In genomic region chr12:22459872-22460490, GRCh38 we compare ENCODE assay signal across 9 cellular contexts.
DNase-seq lines count a peak whose midpoint lies in the region; ATAC-seq, FAIRE-seq and TF ChIP-seq lines count a peak whose summit lies in the region.
"Had no signal": no experiment of that assay in that cellular context is flagged by ENCODE, and none has a peak within 500 bp of the region (broad histone marks: within the 10 kb centered on the region; RNA-seq: fewer than 3 reads in every experiment).

No MANE protein-coding gene starts in this region.

- no peaks in the 10 kb centered on the region for H3K27me3 Mint-ChIP-seq in WTC11 (ENCODE audit: low read depth)

- H3K36me3 ChIP-seq in small intestine (ENCODE audit: control insufficient read depth in 2 of 2, insufficient read depth in 2 of 2, low read length in 2 of 2) = no peaks in the 10 kb centered on the region

- CTCF ChIA-PET in WTC11 (lab: Charles Lee) = interaction anchor here (0.6 to 2.2 kb wide), 16 partner anchors 9 to 572 kb away, joined by 3 to 11 read pairs (median 3); no protein-coding TSS in a partner anchor

- no peaks in the 10 kb centered on the region for H3K9me3 Mint-ChIP-seq in WTC11

- H3K4me3 ChIP-seq in small intestine (ENCODE audit: low read depth in 1 of 2, low read length in 2 of 2) = no peak overlapping the region
- H3K4me3 ChIP-seq: BLaER1 treated with 17β-estradiol and CSF1 and Interleukin-3, amounts not matched to agents 10 nM and 100 nM had no signal

- no peak overlapping the region for H3K27ac Mint-ChIP-seq in WTC11

- WGBS in small intestine, 3 donors = 22 to 24% (median 24%) methylated on average over 3 of the region's 3 CpGs

- peak; percentile 48 for TF ChIP-seq CTCF in WTC11 (IDR thresholded peaks at IDR 0.05)

- POLR2A ChIA-PET in WTC11 (lab: Charles Lee) = no interaction called here

- DNase-seq in NCI-H1417 (lab: John Stamatoyannopoulos, UW) = peak; percentile 22 to 69 (median 56)
- no peak for DNase-seq in NCI-H1417 treated with DMSO at 0.1 percent for 48 hours (lab: John Stamatoyannopoulos, UW)
- DNase-seq in NCI-H146 (lab: John Stamatoyannopoulos, UW) = peak; percentile 75
- no peak for DNase-seq in WTC11 (ENCODE audit: low spot score)
- DNase-seq in Right ventricle myocardium superior = no peak
- peak; percentile 52 for DNase-seq in small intestine
- no peak for DNase-seq in ecto neural progenitor cell (ENCODE audit: low spot score)

- H3K36me3 Mint-ChIP-seq in WTC11 = peaks cover 2% of the 10 kb centered on the region; the same call in 1 of the 2 replicates

- no peaks in the 10 kb centered on the region for H3K9me3 ChIP-seq in small intestine (ENCODE audit: control insufficient read depth, low read depth)
- H3K9me3 ChIP-seq: BLaER1 treated with 17β-estradiol and CSF1 and Interleukin-3, amounts not matched to agents 10 nM and 100 nM had no signal

- intact Hi-C loops in Right ventricle myocardium superior (cut with DNase I) = loop anchor here (5.0 kb wide), 1 partner anchor 378 kb away; no protein-coding TSS in a partner anchor

- no peaks in the 10 kb centered on the region for H3K4me1 ChIP-seq in small intestine (ENCODE audit: control insufficient read depth in 2 of 2, insufficient read depth in 1 of 2, low read depth in 1 of 2, low read length in 1 of 2)

- no peak overlapping the region for H3K27ac ChIP-seq in small intestine (ENCODE audit: low read depth in 1 of 2, low read length in 1 of 2)
- H3K27ac ChIP-seq: BLaER1 treated with 17β-estradiol and CSF1 and Interleukin-3, amounts not matched to agents 10 nM and 100 nM had no signal

- 0 out of 2 replicates have a peak, but pooled peaks cover 3% of the 10 kb centered on the region for H3K4me1 Mint-ChIP-seq in WTC11

- ATAC-seq in GM21737 (IDR thresholded peaks at IDR 0.05; ENCODE audit: unreplicated experiment) = peak; percentile 71
- peak; percentile 77 for ATAC-seq in WTC11
- ATAC-seq in Right ventricle myocardium superior (ENCODE audit: poor library complexity) = peak; percentile 68

- H3K27me3 ChIP-seq in small intestine (ENCODE audit: control insufficient read depth in 2 of 2, insufficient read depth in 2 of 2, low read length in 2 of 2) = no peaks in the 10 kb centered on the region
- H3K27me3 ChIP-seq: BLaER1 treated with 17β-estradiol and CSF1 and Interleukin-3, amounts not matched to agents 10 nM and 100 nM had no signal

- peak; percentile 51 for FAIRE-seq in small intestine (lab: Jason Lieb, UNC)

- no peak overlapping the region for H3K4me3 Mint-ChIP-seq in WTC11

TF ChIP-seq in WTC11, 78 proteins besides CTCF, POLR2A, EP300 and RAD21:
- TF ChIP-seq, protein P1, sequence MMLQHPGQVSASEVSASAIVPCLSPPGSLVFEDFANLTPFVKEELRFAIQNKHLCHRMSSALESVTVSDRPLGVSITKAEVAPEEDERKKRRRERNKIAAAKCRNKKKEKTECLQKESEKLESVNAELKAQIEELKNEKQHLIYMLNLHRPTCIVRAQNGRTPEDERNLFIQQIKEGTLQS (CRISPR knock-in tag; conservative IDR thresholded peaks at IDR 0.05) = no peak
- TF ChIP-seq ZNF232 (CRISPR knock-in tag; IDR thresholded peaks at IDR 0.05) (no peak), STAT6 (CRISPR knock-in tag; conservative IDR thresholded peaks at IDR 0.05; ENCODE audit: low read depth) (no peak), GRHL2 (CRISPR knock-in tag; IDR thresholded peaks at IDR 0.05; ENCODE audit: insufficient replicate concordance, severe bottlenecking) (no peak), ZBTB21 (CRISPR knock-in tag; IDR thresholded peaks at IDR 0.05; ENCODE audit: borderline replicate concordance) (no peak), SMAD4 (CRISPR knock-in tag; IDR thresholded peaks at IDR 0.05) (no peak), TP53 (CRISPR knock-in tag; IDR thresholded peaks at IDR 0.05) (no peak), ELF4 (CRISPR knock-in tag; IDR thresholded peaks at IDR 0.05; ENCODE audit: low read depth) (no peak), FOXP4 (CRISPR knock-in tag; IDR thresholded peaks at IDR 0.05) (no peak), JAZF1 (CRISPR knock-in tag; IDR thresholded peaks at IDR 0.05) (no peak)
- TF ChIP-seq, protein P2, sequence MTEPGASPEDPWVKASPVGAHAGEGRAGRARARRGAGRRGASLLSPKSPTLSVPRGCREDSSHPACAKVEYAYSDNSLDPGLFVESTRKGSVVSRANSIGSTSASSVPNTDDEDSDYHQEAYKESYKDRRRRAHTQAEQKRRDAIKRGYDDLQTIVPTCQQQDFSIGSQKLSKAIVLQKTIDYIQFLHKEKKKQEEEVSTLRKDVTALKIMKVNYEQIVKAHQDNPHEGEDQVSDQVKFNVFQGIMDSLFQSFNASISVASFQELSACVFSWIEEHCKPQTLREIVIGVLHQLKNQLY (CRISPR knock-in tag; IDR thresholded peaks at IDR 0.05) = no peak
- TF ChIP-seq, protein P3, sequence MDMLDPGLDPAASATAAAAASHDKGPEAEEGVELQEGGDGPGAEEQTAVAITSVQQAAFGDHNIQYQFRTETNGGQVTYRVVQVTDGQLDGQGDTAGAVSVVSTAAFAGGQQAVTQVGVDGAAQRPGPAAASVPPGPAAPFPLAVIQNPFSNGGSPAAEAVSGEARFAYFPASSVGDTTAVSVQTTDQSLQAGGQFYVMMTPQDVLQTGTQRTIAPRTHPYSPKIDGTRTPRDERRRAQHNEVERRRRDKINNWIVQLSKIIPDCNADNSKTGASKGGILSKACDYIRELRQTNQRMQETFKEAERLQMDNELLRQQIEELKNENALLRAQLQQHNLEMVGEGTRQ (CRISPR knock-in tag; IDR thresholded peaks at IDR 0.05) = no peak

Comparison
In these comparisons a context has a peak if more than half of its experiments do, and no peak if none do; other contexts are left out.
1. DNase-seq: peak in NCI-H1417 (3 of 3), NCI-H146 (single experiment) and small intestine (single experiment); none in NCI-H1417 treated with DMSO at 0.1 percent for 48 hours (single experiment), WTC11 (single experiment), Right ventricle myocardium superior (single experiment) and ecto neural progenitor cell (single experiment).
2. Peak in every context shown above with its lines, with median percentiles within 50 percentile points of each other: ATAC-seq.